In the genomic region with DNA sequence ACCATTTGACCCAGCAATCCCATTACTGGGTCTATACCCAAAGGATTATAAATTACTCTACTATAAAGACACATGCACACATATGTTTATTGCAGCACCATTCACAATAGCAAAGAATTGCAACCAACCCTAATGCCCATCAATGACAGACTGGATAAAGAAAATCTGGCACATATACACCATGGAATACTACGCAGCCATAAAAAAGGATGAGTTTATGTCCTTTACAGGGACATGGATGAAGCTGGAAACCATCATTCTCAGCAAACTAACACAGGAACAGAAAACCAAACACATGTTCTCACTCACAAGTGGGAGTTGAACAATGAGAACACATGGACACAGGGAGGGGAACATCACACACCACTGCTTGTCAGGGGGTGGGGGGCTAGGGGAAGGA, we compare ENCODE assay signal across 8 cellular contexts. TPM values are rescaled to one million over a fixed set of nuclear protein-coding genes. Genes with fewer than 3 reads are reported as not detected.
DNase-seq lines count a peak whose midpoint lies in the region; ATAC-seq, FAIRE-seq and TF ChIP-seq lines count a peak whose summit lies in the region.
"Not testable (repeated sequence)": the region's sequence is repeated elsewhere in the genome, so short reads cannot be mapped to it uniquely, and the experiment has no call there.
"Had no signal": no experiment of that assay in that cellular context is flagged by ENCODE, and none has a peak within 500 bp of the region (broad histone marks: within the 10 kb centered on the region; RNA-seq: fewer than 3 reads in every experiment).

No MANE protein-coding gene starts in this region.

- in situ Hi-C loops in K562 (cut with MboI) = not testable (repeated sequence)

- 80% methylated on average over 1 of the region's 1 CpG for WGBS in K562 (ENCODE audit: insufficient coverage, low coverage, missing lambda C conversion rate)

- peak overlapping the region in 1 of 4 donors; percentile 37 for H3K4me3 Mint-ChIP-seq in IgD-negative memory B cell
- H3K4me3 Mint-ChIP-seq in activated T-cell treated with anti-CD3 and anti-CD28 coated beads, Interleukin-2, amount 50 U/mL, for 24 hours; activated naive CD8-positive, alpha-beta T cell; natural killer cell treated with Interleukin-12 subunit alpha and Interleukin-12 subunit beta and Interleukin-15 and Interleukin-18, amount 100 ng/mL, for 72 hours; stimulated activated memory B cell treated with anti-CD40 and anti-IgM and Interleukin-4, amounts not matched to agents 10 μg/mL and 1 μg/mL and 100 μg/mL, for 72 hours: not testable (repeated sequence)

- not testable (repeated sequence) for H3K4me3 ChIP-seq in K562

- H3K4me1 ChIP-seq in K562 (replicated peaks in 1 of 2; ENCODE audit: control insufficient read depth in 2 of 2, insufficient read depth in 2 of 2, low read length in 2 of 2) = peaks cover 12 to 35% of the 10 kb centered on the region in 2 experiments

- TF ChIP-seq EP300 in K562 (IDR thresholded peaks at IDR 0.05; ENCODE audit: low read length) = not testable (repeated sequence)

- TF ChIP-seq CTCF in K562 (IDR thresholded peaks at IDR 0.05 in 2 of 3, conservative IDR thresholded peaks at IDR 0.05 in 1 of 3; ENCODE audit: insufficient read depth in 2 of 3, low read depth in 1 of 3, low read length in 3 of 3) = not testable (repeated sequence)

- not testable (repeated sequence) for H3K27me3 ChIP-seq in K562 (ENCODE audit: control insufficient read depth in 2 of 2, insufficient read depth in 2 of 2, low read length in 2 of 2)

- H4K20me1 ChIP-seq in K562 (replicated peaks; ENCODE audit: control insufficient read depth, insufficient read depth, low read length) = not testable (repeated sequence)

- H3K27ac ChIP-seq in K562 (ENCODE audit: extremely low read depth, low read depth, low read length) = not testable (repeated sequence)

- not testable (repeated sequence) for H3K9me3 Mint-ChIP-seq in IgD-negative memory B cell; activated T-cell treated with anti-CD3 and anti-CD28 coated beads, Interleukin-2, amount 50 U/mL, for 24 hours; activated naive CD8-positive, alpha-beta T cell (ENCODE audit: low read depth); natural killer cell treated with Interleukin-12 subunit alpha and Interleukin-12 subunit beta and Interleukin-15 and Interleukin-18, amount 100 ng/mL, for 72 hours; stimulated activated memory B cell treated with anti-CD40 and anti-IgM and Interleukin-4, amounts not matched to agents 10 μg/mL and 1 μg/mL and 100 μg/mL, for 72 hours

- ATAC-seq in K562; natural killer cell treated with Interleukin-12 subunit alpha and Interleukin-12 subunit beta and Interleukin-15 and Interleukin-18, amount 100 ng/mL, for 72 hours; stimulated activated memory B cell treated with anti-CD40 and anti-IgM and Interleukin-4, amounts not matched to agents 10 μg/mL and 1 μg/mL and 100 μg/mL, for 72 hours: not testable (repeated sequence)

- H3K4me2 ChIP-seq in K562 (ENCODE audit: insufficient read depth, low read length) = not testable (repeated sequence)

- intact Hi-C loops in K562 (cut with micrococcal nuclease) = not testable (repeated sequence)

- H3K4me1 Mint-ChIP-seq in IgD-negative memory B cell; activated naive CD8-positive, alpha-beta T cell (ENCODE audit: low read depth); stimulated activated memory B cell treated with anti-CD40 and anti-IgM and Interleukin-4, amounts not matched to agents 10 μg/mL and 1 μg/mL and 100 μg/mL, for 72 hours: not testable (repeated sequence)
- H3K4me1 Mint-ChIP-seq in activated T-cell treated with anti-CD3 and anti-CD28 coated beads, Interleukin-2, amount 50 U/mL, for 24 hours (ENCODE audit: low read depth) = peaks cover 30% of the 10 kb centered on the region
- H3K4me1 Mint-ChIP-seq in natural killer cell treated with Interleukin-12 subunit alpha and Interleukin-12 subunit beta and Interleukin-15 and Interleukin-18, amount 100 ng/mL, for 72 hours (ENCODE audit: low read depth in 2 of 2) = peaks cover 25 to 26% of the 10 kb centered on the region in 2 donors

- H3K36me3 Mint-ChIP-seq in IgD-negative memory B cell = peaks cover 32% of the 10 kb centered on the region
- peaks cover 89% of the 10 kb centered on the region for H3K36me3 Mint-ChIP-seq in activated T-cell treated with anti-CD3 and anti-CD28 coated beads, Interleukin-2, amount 50 U/mL, for 24 hours (ENCODE audit: low read depth)
- peaks cover 40% of the 10 kb centered on the region for H3K36me3 Mint-ChIP-seq in activated naive CD8-positive, alpha-beta T cell
- peaks cover 44% of the 10 kb centered on the region for H3K36me3 Mint-ChIP-seq in natural killer cell treated with Interleukin-12 subunit alpha and Interleukin-12 subunit beta and Interleukin-15 and Interleukin-18, amount 100 ng/mL, for 72 hours
- H3K36me3 Mint-ChIP-seq in stimulated activated memory B cell treated with anti-CD40 and anti-IgM and Interleukin-4, amounts not matched to agents 10 μg/mL and 1 μg/mL and 100 μg/mL, for 72 hours = peaks cover 60% of the 10 kb centered on the region

- H3K27me3 Mint-ChIP-seq in IgD-negative memory B cell; activated T-cell treated with anti-CD3 and anti-CD28 coated beads, Interleukin-2, amount 50 U/mL, for 24 hours; activated naive CD8-positive, alpha-beta T cell; natural killer cell treated with Interleukin-12 subunit alpha and Interleukin-12 subunit beta and Interleukin-15 and Interleukin-18, amount 100 ng/mL, for 72 hours; stimulated activated memory B cell treated with anti-CD40 and anti-IgM and Interleukin-4, amounts not matched to agents 10 μg/mL and 1 μg/mL and 100 μg/mL, for 72 hours: not testable (repeated sequence)

- TF ChIP-seq RAD21 in K562 (CRISPR knock-in tag; conservative IDR thresholded peaks at IDR 0.05 in 1 of 2, IDR thresholded peaks at IDR 0.05 in 1 of 2) = not testable (repeated sequence)

- CTCF ChIA-PET in K562 (lab: Yijun Ruan, JAX; ENCODE audit: low intra/inter-chr PET ratio) = not testable (repeated sequence)

- not testable (repeated sequence) for H3K9me1 ChIP-seq in K562 (ENCODE audit: control insufficient read depth, insufficient read depth, low read length)

- TF ChIP-seq POLR2A in K562 (conservative IDR thresholded peaks at IDR 0.05) = not testable (repeated sequence)

- H3K79me2 ChIP-seq in K562 (ENCODE audit: control insufficient read depth, insufficient read depth, low read length) = peaks cover 65% of the 10 kb centered on the region

- not testable (repeated sequence) for DNase-seq in activated T-cell treated with anti-CD3 and anti-CD28 coated beads, Interleukin-2, amount 50 U/mL, for 24 hours; K562 (ENCODE audit: extremely low read depth in 1 of 4, low spot score in 3 of 4); natural killer cell treated with Interleukin-12 subunit alpha and Interleukin-12 subunit beta and Interleukin-15 and Interleukin-18, amount 100 ng/mL, for 72 hours (ENCODE audit: low spot score)

- FAIRE-seq in K562 (lab: Jason Lieb, UNC) = not testable (repeated sequence)

- POLR2A ChIA-PET in K562 (lab: Yijun Ruan, JAX) = interaction anchor here (1.0 to 2.0 kb wide), 2 partner anchors 9 to 12 kb away, joined by 3 to 4 read pairs; no protein-coding TSS in a partner anchor

- not testable (repeated sequence) for BruUV-seq in K562 (replicated peaks; lab: Mats Ljungman, UMichigan)

- not testable (repeated sequence) for H3K9ac ChIP-seq in K562 (ENCODE audit: insufficient read depth in 1 of 2, low read depth in 2 of 2, low read length in 2 of 2)

- peaks cover 94% of the 10 kb centered on the region for H3K36me3 ChIP-seq in K562 (ENCODE audit: control insufficient read depth, insufficient read depth, low read length)

- H2AFZ ChIP-seq in K562 (ENCODE audit: low read depth, low read length) = not testable (repeated sequence)

- not testable (repeated sequence) for H3K9me3 ChIP-seq in K562 (replicated peaks; ENCODE audit: control insufficient read depth, insufficient read depth, low read depth, low read length)

- peak overlapping the region in 2 of 3 donors; percentile 31 to 94 for H3K27ac Mint-ChIP-seq in IgD-negative memory B cell
- H3K27ac Mint-ChIP-seq in activated T-cell treated with anti-CD3 and anti-CD28 coated beads, Interleukin-2, amount 50 U/mL, for 24 hours = peak overlapping the region; percentile 26
- peak overlapping the region; percentile 5 for H3K27ac Mint-ChIP-seq in activated naive CD8-positive, alpha-beta T cell
- H3K27ac Mint-ChIP-seq in natural killer cell treated with Interleukin-12 subunit alpha and Interleukin-12 subunit beta and Interleukin-15 and Interleukin-18, amount 100 ng/mL, for 72 hours = peak overlapping the region; percentile 28 to 62
- H3K27ac Mint-ChIP-seq in stimulated activated memory B cell treated with anti-CD40 and anti-IgM and Interleukin-4, amounts not matched to agents 10 μg/mL and 1 μg/mL and 100 μg/mL, for 72 hours = peak overlapping the region; percentile 54

TF ChIP-seq in K562, 482 proteins besides CTCF, POLR2A, EP300 and RAD21 (continues in another document):
- peak; percentile 92 for TF ChIP-seq ZNF146 (CRISPR knock-in tag; IDR thresholded peaks at IDR 0.05; ENCODE audit: unreplicated experiment)

RNA-seq across cellular contexts. Expression of a gene that starts 51.9 kb away (rescaled TPM):
- polyA plus RNA-seq in IgD-negative memory B cell (24.6 TPM), K562 (2011; rRNA removed) (135 and 151 TPM in 2 replicates), K562 (2014; fragmentation: Illumina TruSeq; extraction: Trizol) (172 and 209 TPM in 2 replicates), K562 (2014; fragmentation: Nextera tagmentation; extraction: Ambion mirVana) (100 to 1,000 TPM; 184 to 223 TPM), K562 (2014; rRNA removed) (129 and 135 TPM in 2 replicates)
- total RNA-seq in K562 (2011; cell fraction: chromatin; rRNA removed; ENCODE audit: low replicate concordance) = 35.2 and 136 TPM in 2 replicates
- 20.5 and 30.3 TPM in 2 replicates for total RNA-seq in K562 (2011; cell fraction: nucleolus; rRNA removed)
- 46.3 and 72.5 TPM in 2 replicates for total RNA-seq in K562 (2011; cell fraction: nucleoplasm; rRNA removed)
- total RNA-seq in K562 (2014; rRNA removed) (96.8 and 106 TPM in 2 replicates), K562 (2014; rRNA removed; fragmentation: Illumina TruSeq; extraction: Trizol) (201 and 218 TPM in 2 replicates), K562 (2015; rRNA removed; fragmentation: Illumina TruSeq; extraction: Trizol) (143 and 159 TPM in 2 replicates), K562 (2021) (101 and 118 TPM in 2 replicates)
- 22.7 and 52.5 TPM in 2 replicates for polyA plus RNA-seq in K562 (2011; cell fraction: cytosol; rRNA removed)
- 48.6 and 89.9 TPM in 2 replicates for polyA plus RNA-seq in K562 (2011; cell fraction: nucleus; rRNA removed)
- 101 and 117 TPM in 2 replicates for polyA plus RNA-seq in K562 (2012)
- polyA minus RNA-seq in K562 (2011; rRNA and poly(A)+ RNA removed) = 95.4 and 142 TPM in 2 replicates
- 33.6 and 37.9 TPM in 2 replicates for polyA minus RNA-seq in K562 (2011; cell fraction: cytosol; rRNA and poly(A)+ RNA removed)
- 39.7 and 92.0 TPM in 2 replicates for polyA minus RNA-seq in K562 (2011; cell fraction: nucleus; rRNA and poly(A)+ RNA removed)
- total RNA-seq in natural killer cell treated with Interleukin-12 subunit alpha and Interleukin-12 subunit beta and Interleukin-15 and Interleukin-18, amount 100 ng/mL, for 72 hours = 100 to 1,000 TPM; 158 to 383 TPM
- total RNA-seq: Daoy, G401 had no signal

Comparison
In these comparisons a context has a peak if more than half of its experiments do, and no peak if none do; other contexts are left out.
1. H3K27ac Mint-ChIP-seq: peak in every context shown above with its lines; median percentile 62 in IgD-negative memory B cell; 54 in stimulated activated memory B cell treated with anti-CD40 and anti-IgM and Interleukin-4, amounts not matched to agents 10 μg/mL and 1 μg/mL and 100 μg/mL, for 72 hours; 45 in natural killer cell treated with Interleukin-12 subunit alpha and Interleukin-12 subunit beta and Interleukin-15 and Interleukin-18, amount 100 ng/mL, for 72 hours; 26 in activated T-cell treated with anti-CD3 and anti-CD28 coated beads, Interleukin-2, amount 50 U/mL, for 24 hours; 5 in activated naive CD8-positive, alpha-beta T cell.